Comparison of ENCODE assay signal across 20 cellular contexts in the genomic region with DNA sequence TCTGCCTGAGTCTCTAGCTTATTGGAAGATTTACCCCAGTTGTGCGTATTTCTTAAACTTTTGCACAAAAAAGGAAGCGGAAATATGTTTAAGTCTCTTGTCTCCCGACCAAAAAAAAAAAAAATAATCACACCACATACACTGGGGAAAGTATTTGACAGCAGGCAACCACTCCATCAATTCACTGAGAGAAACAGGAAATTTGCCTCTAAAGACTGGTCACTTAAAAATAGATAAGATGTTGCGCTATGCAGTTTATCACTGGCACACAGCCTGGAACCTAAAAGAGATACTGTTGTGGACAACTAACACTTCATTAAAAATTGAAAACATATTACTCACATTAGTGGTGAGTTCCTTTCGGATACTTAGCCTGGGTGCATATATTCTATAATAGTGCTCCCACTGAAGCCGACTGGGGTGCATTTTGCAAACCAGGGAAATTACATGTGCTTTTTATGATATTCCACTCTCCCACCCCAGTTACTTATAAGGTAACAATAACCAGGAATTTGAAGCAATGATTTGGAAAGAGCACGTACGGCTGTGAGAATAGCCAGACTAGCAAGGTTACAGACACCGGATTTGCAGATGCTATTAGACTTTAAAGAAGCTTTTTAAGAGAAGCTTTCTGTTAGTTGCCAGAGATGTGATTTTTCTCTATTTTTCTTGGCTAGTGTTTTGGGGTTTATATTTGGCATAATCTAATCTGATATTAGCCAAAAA.
DNase-seq lines count a peak whose midpoint lies in the region; ATAC-seq and TF ChIP-seq lines count a peak whose summit lies in the region.
"Had no signal": no experiment of that assay in that cellular context is flagged by ENCODE, and none has a peak within 500 bp of the region (broad histone marks: within the 10 kb centered on the region; RNA-seq: fewer than 3 reads in every experiment).

No MANE protein-coding gene starts in this region.

- H3K4me2 ChIP-seq in mammary epithelial cell (ENCODE audit: insufficient read depth, low read depth, low read length) (no peak overlapping the region), hepatocyte (no peak overlapping the region)

- peak overlapping the region; percentile 37 for H3K27ac Mint-ChIP-seq in mesothelial cell of epicardium

- H3K4me1 ChIP-seq in ACC112 (ENCODE audit: control insufficient read depth, insufficient read depth, low read length, unreplicated experiment) (peaks cover 26% of the 10 kb centered on the region), mammary epithelial cell (ENCODE audit: insufficient read depth, low read length) (peaks cover 22% of the 10 kb centered on the region), hepatocyte (ENCODE audit: insufficient read depth) (peaks cover 5% of the 10 kb centered on the region), foreskin keratinocyte (peaks cover 27% of the 10 kb centered on the region)

- DNase-seq in NCI-H748 (lab: John Stamatoyannopoulos, UW; ENCODE audit: unreplicated experiment): peak; percentile 63
- no peak for DNase-seq in mammary epithelial cell
- DNase-seq in mesothelial cell of epicardium (ENCODE audit: low spot score in 2 of 2, unreplicated experiment in 2 of 2): no peak
- no peak for DNase-seq in hepatocyte (ENCODE audit: low spot score)
- no peak for DNase-seq in NCI-H2196 treated with DMSO at 0.1 percent for 48 hours (lab: John Stamatoyannopoulos, UW; ENCODE audit: unreplicated experiment)
- DNase-seq in EL: no peak
- no peak for DNase-seq in foreskin keratinocyte
- DNase-seq: activated CD4-positive, alpha-beta T cell treated with anti-CD3 and anti-CD28 coated beads, Interleukin-2, amount 50 U/mL, for 48 hours; activated naive CD4-positive, alpha-beta T cell treated with Interleukin-2 at 50 U/mL for 16 hours; activated T-cell treated with anti-CD3 and anti-CD28 coated beads for 4 hours; KBM-7; left ventricle myocardium superior; NCI-H2171; NCI-H82; Peyer's patch; stimulated activated CD4-positive, alpha-beta T cell treated with anti-CD3 and anti-CD28 coated beads, Interleukin-2, amount 100 ng/mL, for 48 hours; stomach had no signal

- no peaks in the 10 kb centered on the region for H3K27me3 Mint-ChIP-seq in mesothelial cell of epicardium (ENCODE audit: low read depth)

- H3K9me3 ChIP-seq in mammary epithelial cell (replicated peaks; ENCODE audit: insufficient read depth, low read length) (no peaks in the 10 kb centered on the region), hepatocyte (ENCODE audit: low read depth) (no peaks in the 10 kb centered on the region)
- H3K9me3 ChIP-seq: ascending aorta, HAP-1, Peyer's patch, stomach had no signal

- H3K9ac ChIP-seq in mammary epithelial cell (ENCODE audit: insufficient read depth, low read length): no peak overlapping the region

- no peaks in the 10 kb centered on the region for H3K9me2 ChIP-seq in hepatocyte (replicated peaks; ENCODE audit: insufficient read depth)

- 72% methylated on average over 9 of the region's 9 CpGs for WGBS in mammary epithelial cell (ENCODE audit: low coverage, missing lambda C conversion rate)
- WGBS in hepatocyte (ENCODE audit: low lambda C conversion rate, missing lambda C conversion rate): 66% methylated on average over 9 of the region's 9 CpGs

- peak overlapping the region; percentile 74 for H2AFZ ChIP-seq in ACC112 (ENCODE audit: low read length, unreplicated experiment)
- peak overlapping the region; percentile 3 for H2AFZ ChIP-seq in mammary epithelial cell (ENCODE audit: low read depth, low read length)
- no peak overlapping the region for H2AFZ ChIP-seq in hepatocyte

- no peak for TF ChIP-seq CTCF in mammary epithelial cell (conservative IDR thresholded peaks at IDR 0.05 in 1 of 2, IDR thresholded peaks at IDR 0.05 in 1 of 2; ENCODE audit: extremely low read depth in 1 of 2, insufficient read depth in 1 of 2, low read depth in 1 of 2, low read length in 2 of 2)
- TF ChIP-seq CTCF in mesothelial cell of epicardium (IDR thresholded peaks at IDR 0.05; ENCODE audit: unreplicated experiment): no peak
- TF ChIP-seq CTCF in hepatocyte (IDR thresholded peaks at IDR 0.05; ENCODE audit: poor library complexity): no peak
- TF ChIP-seq CTCF in foreskin keratinocyte (conservative IDR thresholded peaks at IDR 0.05): no peak

- H3K4me3 ChIP-seq in ACC112 (ENCODE audit: low read depth, low read length): no peak overlapping the region; the same call in 1 of the 2 replicates
- H3K4me3 ChIP-seq in mammary epithelial cell (replicated peaks in 1 of 3; ENCODE audit: insufficient read depth in 1 of 3, low read depth in 2 of 3, low read length in 3 of 3): no peak overlapping the region
- no peak overlapping the region for H3K4me3 ChIP-seq in hepatocyte
- H3K4me3 ChIP-seq: ascending aorta, HAP-1, Peyer's patch, stomach had no signal

- H3K27ac ChIP-seq in ACC112 (ENCODE audit: low read depth, low read length) (no peak overlapping the region), mammary epithelial cell (ENCODE audit: insufficient read depth, low read depth, low read length) (no peak overlapping the region), hepatocyte (no peak overlapping the region), foreskin keratinocyte (no peak overlapping the region)
- H3K27ac ChIP-seq: ascending aorta, Peyer's patch, stomach had no signal

- no peaks in the 10 kb centered on the region for H3K9me3 Mint-ChIP-seq in mesothelial cell of epicardium

- CTCF ChIA-PET in mammary epithelial cell (lab: Charles Lee; ENCODE audit: low non-redundant PET): no interaction called here

- no peak for ATAC-seq in foreskin keratinocyte
- ATAC-seq: left ventricle myocardium superior had no signal

- H3K36me3 ChIP-seq in ACC112 (ENCODE audit: insufficient read depth, low read length): no peaks in the 10 kb centered on the region
- H3K36me3 ChIP-seq in mammary epithelial cell (ENCODE audit: insufficient read depth, low read length): no peaks in the 10 kb centered on the region
- no peaks in the 10 kb centered on the region for H3K36me3 ChIP-seq in hepatocyte (replicated peaks; ENCODE audit: insufficient read depth, low read depth)
- H3K36me3 ChIP-seq: ascending aorta, HAP-1, Peyer's patch, stomach had no signal

- H3K79me2 ChIP-seq in ACC112 (ENCODE audit: control insufficient read depth, insufficient read depth, low read length, unreplicated experiment): no peaks in the 10 kb centered on the region
- no peaks in the 10 kb centered on the region for H3K79me2 ChIP-seq in mammary epithelial cell (ENCODE audit: insufficient read depth, low read length)
- H3K79me2 ChIP-seq in hepatocyte: no peaks in the 10 kb centered on the region

- H3K27me3 ChIP-seq in ACC112 (ENCODE audit: insufficient read depth, low read length) (no peaks in the 10 kb centered on the region), mammary epithelial cell (ENCODE audit: insufficient read depth, low read length) (no peaks in the 10 kb centered on the region), hepatocyte (no peaks in the 10 kb centered on the region), foreskin keratinocyte (no peaks in the 10 kb centered on the region)
- H3K27me3 ChIP-seq: ascending aorta, Peyer's patch, stomach had no signal

- no peaks in the 10 kb centered on the region for H3K36me3 Mint-ChIP-seq in mesothelial cell of epicardium

- dilution Hi-C loops in mammary epithelial cell (cut with HindIII; ENCODE audit: low sequenced_read_pairs): no loop called here

- H4K20me1 ChIP-seq in mammary epithelial cell (ENCODE audit: insufficient read depth, low read length) (no peaks in the 10 kb centered on the region), hepatocyte (ENCODE audit: insufficient read depth, poor library complexity, severe bottlenecking) (no peaks in the 10 kb centered on the region)

- H3K4me1 Mint-ChIP-seq in mesothelial cell of epicardium: peaks cover 32% of the 10 kb centered on the region

- H3K4me3 Mint-ChIP-seq in mesothelial cell of epicardium: no peak overlapping the region

- no TSS peak for BruUV-seq in mammary epithelial cell (replicated peaks; lab: Mats Ljungman, UMichigan)

- in situ Hi-C loops in mammary epithelial cell (cut with MboI; ENCODE audit: low sequenced_read_pairs in 2 of 2): no loop called here

- intact Hi-C loops in mammary epithelial cell (cut with micrococcal nuclease): no loop called here
